Comparison of ENCODE assay signal across 1 cellular context in the genomic region with DNA sequence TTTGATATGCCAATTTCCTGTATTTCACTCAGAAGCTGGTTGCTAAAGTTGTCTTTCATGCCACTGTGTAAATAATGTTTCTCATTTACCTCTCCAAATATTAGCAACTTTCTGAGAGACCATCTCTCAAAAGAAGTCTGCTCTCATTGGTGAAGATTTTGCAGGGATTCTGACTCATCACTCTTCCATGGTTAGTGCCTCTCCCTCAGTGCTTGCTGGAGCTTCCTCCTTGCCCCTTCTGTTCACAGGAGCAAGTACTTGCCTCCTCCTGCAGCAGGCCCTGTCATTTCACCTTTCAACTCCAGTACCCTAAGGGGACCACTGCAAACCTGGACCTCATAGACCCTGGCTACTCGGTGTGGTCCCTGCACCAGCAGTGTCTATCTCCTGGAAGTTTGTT.
TF ChIP-seq lines count a peak whose summit lies in the region.

No MANE protein-coding gene starts in this region.

TF ChIP-seq in IMR-90, 13 proteins besides CTCF, POLR2A, EP300 and RAD21:
- TF ChIP-seq MXI1 (IDR thresholded peaks at IDR 0.05; ENCODE audit: borderline replicate concordance, low read depth, low read length): no peak
- TF ChIP-seq CHD1 (IDR thresholded peaks at IDR 0.05; ENCODE audit: low read depth, low read length): no peak
- TF ChIP-seq, protein P1, sequence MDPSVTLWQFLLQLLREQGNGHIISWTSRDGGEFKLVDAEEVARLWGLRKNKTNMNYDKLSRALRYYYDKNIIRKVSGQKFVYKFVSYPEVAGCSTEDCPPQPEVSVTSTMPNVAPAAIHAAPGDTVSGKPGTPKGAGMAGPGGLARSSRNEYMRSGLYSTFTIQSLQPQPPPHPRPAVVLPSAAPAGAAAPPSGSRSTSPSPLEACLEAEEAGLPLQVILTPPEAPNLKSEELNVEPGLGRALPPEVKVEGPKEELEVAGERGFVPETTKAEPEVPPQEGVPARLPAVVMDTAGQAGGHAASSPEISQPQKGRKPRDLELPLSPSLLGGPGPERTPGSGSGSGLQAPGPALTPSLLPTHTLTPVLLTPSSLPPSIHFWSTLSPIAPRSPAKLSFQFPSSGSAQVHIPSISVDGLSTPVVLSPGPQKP (IDR thresholded peaks at IDR 0.05; ENCODE audit: borderline replicate concordance, low read depth, low read length): no peak
- no peak for TF ChIP-seq MAZ (IDR thresholded peaks at IDR 0.05; ENCODE audit: borderline replicate concordance, low read depth, low read length)
- no peak for TF ChIP-seq NFE2L2 (IDR thresholded peaks at IDR 0.05; ENCODE audit: low read depth, low read length)
- no peak for TF ChIP-seq BHLHE40 (IDR thresholded peaks at IDR 0.05; ENCODE audit: low read depth, low read length)
- no peak for TF ChIP-seq RCOR1 (IDR thresholded peaks at IDR 0.05; ENCODE audit: insufficient replicate concordance, low read length)
- TF ChIP-seq, protein P2, sequence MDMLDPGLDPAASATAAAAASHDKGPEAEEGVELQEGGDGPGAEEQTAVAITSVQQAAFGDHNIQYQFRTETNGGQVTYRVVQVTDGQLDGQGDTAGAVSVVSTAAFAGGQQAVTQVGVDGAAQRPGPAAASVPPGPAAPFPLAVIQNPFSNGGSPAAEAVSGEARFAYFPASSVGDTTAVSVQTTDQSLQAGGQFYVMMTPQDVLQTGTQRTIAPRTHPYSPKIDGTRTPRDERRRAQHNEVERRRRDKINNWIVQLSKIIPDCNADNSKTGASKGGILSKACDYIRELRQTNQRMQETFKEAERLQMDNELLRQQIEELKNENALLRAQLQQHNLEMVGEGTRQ (IDR thresholded peaks at IDR 0.05; ENCODE audit: low read depth, low read length): no peak
- no peak for TF ChIP-seq RFX5 (IDR thresholded peaks at IDR 0.05; ENCODE audit: low read depth, low read length)
- TF ChIP-seq CEBPB (IDR thresholded peaks at IDR 0.05; ENCODE audit: low read depth, low read length): no peak
- no peak for TF ChIP-seq MAFK (IDR thresholded peaks at IDR 0.05; ENCODE audit: low read depth, low read length)
- TF ChIP-seq SMC3 (IDR thresholded peaks at IDR 0.05; ENCODE audit: low read depth, low read length): no peak
- TF ChIP-seq FOS (IDR thresholded peaks at IDR 0.05; ENCODE audit: low read depth, low read length): no peak
